8 cellular contexts compared by ENCODE assay signal in genomic region chr19:11987405-11988231, GRCh38. TPM values are rescaled to one million over a fixed set of nuclear protein-coding genes. Genes with fewer than 3 reads are reported as not detected.
DNase-seq lines count a peak whose midpoint lies in the region; ATAC-seq, FAIRE-seq and TF ChIP-seq lines count a peak whose summit lies in the region.

No MANE protein-coding gene starts in this region.

- no peaks in the 10 kb centered on the region for H3K36me3 ChIP-seq in liver (ENCODE audit: control insufficient read depth in 4 of 4, insufficient read depth in 3 of 4, low read depth in 1 of 4, low read length in 3 of 4)

- intact Hi-C loops in activated CD4-positive, alpha-beta T cell treated with anti-CD3 and anti-CD28 coated beads, Interleukin-2, amount 10 ng/mL, durations not matched to agents 24 days and 14 days (cut with micrococcal nuclease) = loop anchor here (1.0 to 5.0 kb wide), 7 partner anchors 23 to 190 kb away; partner anchors contain the start of genes ZNF136, ZNF20, ZNF440 and ZNF700
- intact Hi-C loops in dendritic cell treated with granulocyte-macrophage colony-stimulating factor and Interleukin-4, amounts not matched to agents 40 ng/mL and 50 ng/mL, for 4 days (cut with micrococcal nuclease) = loop anchor here (1.0 to 5.0 kb wide), 5 partner anchors 22 to 190 kb away; partner anchors contain the start of genes ZNF20, ZNF491 and ZNF763

- peak; percentile 20 to 29 for TF ChIP-seq RAD21 in liver (IDR thresholded peaks at IDR 0.05)

- no peaks in the 10 kb centered on the region for H3K9me3 Mint-ChIP-seq in activated CD4-positive, alpha-beta T cell treated with anti-CD3 and anti-CD28 coated beads, Interleukin-2, amount 10 ng/mL, durations not matched to agents 24 days and 14 days
- peaks cover 4% of the 10 kb centered on the region for H3K9me3 Mint-ChIP-seq in dendritic cell treated with granulocyte-macrophage colony-stimulating factor and Interleukin-4, amounts not matched to agents 40 ng/mL and 50 ng/mL, for 4 days

- H3K4me1 Mint-ChIP-seq in activated CD4-positive, alpha-beta T cell treated with anti-CD3 and anti-CD28 coated beads, Interleukin-2, amount 10 ng/mL, durations not matched to agents 24 days and 14 days = peaks cover 19% of the 10 kb centered on the region
- peaks cover 25% of the 10 kb centered on the region for H3K4me1 Mint-ChIP-seq in dendritic cell treated with granulocyte-macrophage colony-stimulating factor and Interleukin-4, amounts not matched to agents 40 ng/mL and 50 ng/mL, for 4 days (ENCODE audit: low read depth)

- peak overlapping the region; percentile 68 to 72 for H3K9ac ChIP-seq in liver (ENCODE audit: low read depth in 1 of 2, low read length in 2 of 2)

- peaks cover 13% of the 10 kb centered on the region for H3K36me3 Mint-ChIP-seq in activated CD4-positive, alpha-beta T cell treated with anti-CD3 and anti-CD28 coated beads, Interleukin-2, amount 10 ng/mL, durations not matched to agents 24 days and 14 days (ENCODE audit: low read depth)
- H3K36me3 Mint-ChIP-seq in dendritic cell treated with granulocyte-macrophage colony-stimulating factor and Interleukin-4, amounts not matched to agents 40 ng/mL and 50 ng/mL, for 4 days (ENCODE audit: low read depth) = peaks cover 34% of the 10 kb centered on the region

- peaks cover 0 to 8% (median 1%) of the 10 kb centered on the region in 4 donors for H3K4me1 ChIP-seq in liver (ENCODE audit: control insufficient read depth in 4 of 4, insufficient read depth in 4 of 4, low read length in 3 of 4)

- H3K27me3 Mint-ChIP-seq in activated CD4-positive, alpha-beta T cell treated with anti-CD3 and anti-CD28 coated beads, Interleukin-2, amount 10 ng/mL, durations not matched to agents 24 days and 14 days = no peaks in the 10 kb centered on the region
- H3K27me3 Mint-ChIP-seq in dendritic cell treated with granulocyte-macrophage colony-stimulating factor and Interleukin-4, amounts not matched to agents 40 ng/mL and 50 ng/mL, for 4 days = peaks cover 2% of the 10 kb centered on the region

- 1% methylated on average over 52 of the region's 52 CpGs for WGBS in liver

- FAIRE-seq in A204.1 (lab: Jason Lieb, UNC) = peak; percentile 89

- TF ChIP-seq CTCF in liver (IDR thresholded peaks at IDR 0.05; ENCODE audit: low read depth, low read length, missing input control) = no peak

- peak overlapping the region; percentile 77 to 92 (median 85) for H3K4me3 ChIP-seq in liver (ENCODE audit: low read depth in 1 of 3, low read length in 3 of 3)

- DNase-seq in NCI-H524 treated with DMSO at 0.1 percent for 48 hours (lab: John Stamatoyannopoulos, UW) = peak; percentile 60
- DNase-seq in activated CD4-positive, alpha-beta T cell treated with anti-CD3 and anti-CD28 coated beads, Interleukin-2, amount 10 ng/mL, durations not matched to agents 24 days and 14 days = peak; percentile 96
- peak; percentile 89 to 90 for DNase-seq in stimulated activated CD4-positive, alpha-beta T cell treated with anti-CD3 and anti-CD28 coated beads, Interleukin-2, amount 100 ng/mL, for 48 hours

- no peaks in the 10 kb centered on the region for H3K27me3 ChIP-seq in liver (ENCODE audit: control insufficient read depth in 4 of 4, insufficient read depth in 4 of 4, low read length in 3 of 4)

- H3K9me3 ChIP-seq in liver (ENCODE audit: control insufficient read depth in 4 of 4, low read length in 3 of 4) = peaks cover 3 to 9% (median 5%) of the 10 kb centered on the region in 4 donors

- H3K27ac ChIP-seq in liver (ENCODE audit: low read depth in 1 of 2, low read length in 2 of 2) = peak overlapping the region; percentile 81 to 93

- ATAC-seq in GM18870 (IDR thresholded peaks at IDR 0.05; ENCODE audit: unreplicated experiment) (peak; percentile 62), HG03196 (IDR thresholded peaks at IDR 0.05; ENCODE audit: unreplicated experiment) (peak; percentile 73)

- peak overlapping the region; percentile 96 for H3K27ac Mint-ChIP-seq in activated CD4-positive, alpha-beta T cell treated with anti-CD3 and anti-CD28 coated beads, Interleukin-2, amount 10 ng/mL, durations not matched to agents 24 days and 14 days
- H3K27ac Mint-ChIP-seq in dendritic cell treated with granulocyte-macrophage colony-stimulating factor and Interleukin-4, amounts not matched to agents 40 ng/mL and 50 ng/mL, for 4 days = peak overlapping the region; percentile 97

- peak overlapping the region; percentile 99 for H3K4me3 Mint-ChIP-seq in activated CD4-positive, alpha-beta T cell treated with anti-CD3 and anti-CD28 coated beads, Interleukin-2, amount 10 ng/mL, durations not matched to agents 24 days and 14 days
- H3K4me3 Mint-ChIP-seq in dendritic cell treated with granulocyte-macrophage colony-stimulating factor and Interleukin-4, amounts not matched to agents 40 ng/mL and 50 ng/mL, for 4 days = peak overlapping the region; percentile 98

TF ChIP-seq in liver, 16 proteins besides CTCF, POLR2A, EP300 and RAD21:
- TF ChIP-seq FOXA2 (IDR thresholded peaks at IDR 0.05) (no peak), HNF4G (IDR thresholded peaks at IDR 0.05) (no peak), TAF1 (conservative IDR thresholded peaks at IDR 0.05) (peak; percentile 85), MAX (IDR thresholded peaks at IDR 0.05) (no peak), HNF4A (conservative IDR thresholded peaks at IDR 0.05) (no peak), JUND (IDR thresholded peaks at IDR 0.05) (no peak), EGR1 (IDR thresholded peaks at IDR 0.05; ENCODE audit: low read depth in 2 of 2) (no peak), RXRA (IDR thresholded peaks at IDR 0.05) (peak in 1 of 2 donors; percentile 21), SP1 (IDR thresholded peaks at IDR 0.05) (peak; percentile 73), FOXA1 (IDR thresholded peaks at IDR 0.05) (no peak), YY1 (IDR thresholded peaks at IDR 0.05) (peak; percentile 37), NR2F2 (IDR thresholded peaks at IDR 0.05) (no peak), GABPA (IDR thresholded peaks at IDR 0.05 in 1 of 2, conservative IDR thresholded peaks at IDR 0.05 in 1 of 2) (peak; percentile 51 to 82), REST (IDR thresholded peaks at IDR 0.05) (peak; percentile 42)

RNA-seq across cellular contexts. Expression of gene ZNF763, which starts 22.8 kb away (rescaled TPM):
- 0.31 and 0.51 TPM in 2 replicates for total RNA-seq in activated CD4-positive, alpha-beta T cell treated with anti-CD3 and anti-CD28 coated beads, Interleukin-2, amount 10 ng/mL, durations not matched to agents 24 days and 14 days
- 1 to 10 TPM; 1.3 TPM for total RNA-seq in liver
- polyA plus RNA-seq in liver = under 1 TPM; 0.31 to 0.54 TPM

RNA-seq across cellular contexts. Expression of gene ZNF433, which starts 47.9 kb away (rescaled TPM):
- 0.14 and 0.21 TPM in 2 replicates for total RNA-seq in activated CD4-positive, alpha-beta T cell treated with anti-CD3 and anti-CD28 coated beads, Interleukin-2, amount 10 ng/mL, durations not matched to agents 24 days and 14 days
- 1 to 10 TPM; 1.8 to 4.7 TPM for total RNA-seq in liver
- 1 to 10 TPM; 1.3 to 3.2 TPM for polyA plus RNA-seq in liver

Comparison
In these comparisons a context has a peak if more than half of its experiments do, and no peak if none do; other contexts are left out.
1. Peak in every context shown above with its lines: DNase-seq, ATAC-seq, H3K4me3 ChIP-seq and H3K27ac ChIP-seq.